10 cellular contexts compared by ENCODE assay signal in genomic region chr2:5690718-5691658, GRCh38. TPM values are rescaled to one million over a fixed set of nuclear protein-coding genes. Genes with fewer than 3 reads are reported as not detected.
A peak's percentile ranks its signal among the peaks of the same experiment; 100 is the strongest.
DNase-seq lines count a peak whose midpoint lies in the region; ATAC-seq and TF ChIP-seq lines count a peak whose summit lies in the region.
"Had no signal": no experiment of that assay in that cellular context is flagged by ENCODE, and none has a peak within 500 bp of the region (broad histone marks: within the 10 kb centered on the region; RNA-seq: fewer than 3 reads in every experiment).

No MANE protein-coding gene starts in this region.

- TF ChIP-seq CTCF in cardiac muscle cell (IDR thresholded peaks at IDR 0.05; ENCODE audit: low read depth, low read length), result no peak
- no peak for TF ChIP-seq CTCF in kidney epithelial cell (IDR thresholded peaks at IDR 0.05; ENCODE audit: insufficient read depth, low read length, poor library complexity, severe bottlenecking)

- H3K9me3 ChIP-seq in cardiac muscle cell (ENCODE audit: low read depth), result no peaks in the 10 kb centered on the region

- peaks cover 50% of the 10 kb centered on the region for H3K27me3 Mint-ChIP-seq in activated naive CD8-positive, alpha-beta T cell treated with anti-CD3 and anti-CD28 coated beads, Interleukin-2, amount 50 U/mL, for 24 hours

- H3K9me3 Mint-ChIP-seq in activated naive CD8-positive, alpha-beta T cell treated with anti-CD3 and anti-CD28 coated beads, Interleukin-2, amount 50 U/mL, for 24 hours, result no peaks in the 10 kb centered on the region

- peaks cover 10% of the 10 kb centered on the region for H3K36me3 Mint-ChIP-seq in activated naive CD8-positive, alpha-beta T cell treated with anti-CD3 and anti-CD28 coated beads, Interleukin-2, amount 50 U/mL, for 24 hours (ENCODE audit: low read depth)

- peak; percentile 20 to 91 for DNase-seq in cardiac muscle cell (ENCODE audit: low read depth in 1 of 2, low spot score in 1 of 2)
- DNase-seq in Right ventricle myocardium inferior (ENCODE audit: missing footprints), result no peak
- no peak for DNase-seq in activated naive CD8-positive, alpha-beta T cell treated with anti-CD3 and anti-CD28 coated beads, Interleukin-2, amount 50 U/mL, for 24 hours
- DNase-seq in kidney epithelial cell (ENCODE audit: low read depth), result no peak
- DNase-seq in CD1c-positive myeloid dendritic cell (ENCODE audit: extremely low spot score), result no peak
- DNase-seq: EL, small intestine had no signal

- H3K27ac Mint-ChIP-seq in activated naive CD8-positive, alpha-beta T cell treated with anti-CD3 and anti-CD28 coated beads, Interleukin-2, amount 50 U/mL, for 24 hours, result no peak overlapping the region

- peak overlapping the region; percentile 24 for H3K4me3 Mint-ChIP-seq in activated naive CD8-positive, alpha-beta T cell treated with anti-CD3 and anti-CD28 coated beads, Interleukin-2, amount 50 U/mL, for 24 hours

- H3K27me3 ChIP-seq in cardiac muscle cell (no peaks in the 10 kb centered on the region), kidney epithelial cell (ENCODE audit: control insufficient read depth, insufficient read depth, low read length) (no peaks in the 10 kb centered on the region)

- peak overlapping the region; percentile 91 for H3K4me3 ChIP-seq in cardiac muscle cell
- peak overlapping the region; percentile 68 for H3K4me3 ChIP-seq in kidney epithelial cell (ENCODE audit: low read depth, low read length)
- H3K4me3 ChIP-seq in urinary bladder (ENCODE audit: low read depth, low read length), result peak overlapping the region; percentile 23

- H3K4me1 Mint-ChIP-seq in activated naive CD8-positive, alpha-beta T cell treated with anti-CD3 and anti-CD28 coated beads, Interleukin-2, amount 50 U/mL, for 24 hours, result peaks cover 17% of the 10 kb centered on the region

- ATAC-seq in Right ventricle myocardium inferior (no peak), HG02981 (IDR thresholded peaks at IDR 0.05; ENCODE audit: unreplicated experiment) (no peak), GM21786 (IDR thresholded peaks at IDR 0.05; ENCODE audit: unreplicated experiment) (no peak)
- ATAC-seq in activated naive CD8-positive, alpha-beta T cell treated with anti-CD3 and anti-CD28 coated beads, Interleukin-2, amount 50 U/mL, for 24 hours, result no peak

- WGBS in urinary bladder, result 4% methylated on average over 67 of the region's 68 CpGs

- H3K36me3 ChIP-seq in cardiac muscle cell (no peaks in the 10 kb centered on the region), kidney epithelial cell (ENCODE audit: control insufficient read depth, insufficient read depth, low read length) (no peaks in the 10 kb centered on the region), urinary bladder (ENCODE audit: insufficient read depth) (no peaks in the 10 kb centered on the region)

- H3K4me1 ChIP-seq in cardiac muscle cell (ENCODE audit: low read depth) (no peaks in the 10 kb centered on the region), urinary bladder (ENCODE audit: insufficient read depth) (no peaks in the 10 kb centered on the region)

- H3K27ac ChIP-seq in cardiac muscle cell (peak overlapping the region; percentile 91), urinary bladder (ENCODE audit: low read depth) (no peak overlapping the region)

- intact Hi-C loops in Right ventricle myocardium inferior (cut with DNase I), result no loop called here

RNA-seq across cellular contexts. Expression of gene SOX11, which starts 1.2 kb away (rescaled TPM):
- total RNA-seq in cardiac muscle cell, result 35.6 and 40.7 TPM in 2 replicates
- 9.3 and 10.6 TPM in 2 replicates for polyA plus RNA-seq in cardiac muscle cell
- 1.1 TPM for total RNA-seq in Right ventricle myocardium inferior
- 75.6 and 81.7 TPM in 2 replicates for total RNA-seq in kidney epithelial cell
- 9.8 TPM for total RNA-seq in urinary bladder
- polyA plus RNA-seq in urinary bladder, result 0.01 TPM

Comparison
In these comparisons a context has a peak if more than half of its experiments do, and no peak if none do; other contexts are left out.
1. DNase-seq: peak in cardiac muscle cell (2 of 2); none in Right ventricle myocardium inferior (single experiment), activated naive CD8-positive, alpha-beta T cell treated with anti-CD3 and anti-CD28 coated beads, Interleukin-2, amount 50 U/mL, for 24 hours (single experiment), kidney epithelial cell (single experiment) and CD1c-positive myeloid dendritic cell (single experiment).
2. H3K4me3 ChIP-seq: peak in every context shown above with its lines; median percentile 91 in cardiac muscle cell; 68 in kidney epithelial cell; 23 in urinary bladder.